1 cellular context compared by ENCODE assay signal in the genomic region with DNA sequence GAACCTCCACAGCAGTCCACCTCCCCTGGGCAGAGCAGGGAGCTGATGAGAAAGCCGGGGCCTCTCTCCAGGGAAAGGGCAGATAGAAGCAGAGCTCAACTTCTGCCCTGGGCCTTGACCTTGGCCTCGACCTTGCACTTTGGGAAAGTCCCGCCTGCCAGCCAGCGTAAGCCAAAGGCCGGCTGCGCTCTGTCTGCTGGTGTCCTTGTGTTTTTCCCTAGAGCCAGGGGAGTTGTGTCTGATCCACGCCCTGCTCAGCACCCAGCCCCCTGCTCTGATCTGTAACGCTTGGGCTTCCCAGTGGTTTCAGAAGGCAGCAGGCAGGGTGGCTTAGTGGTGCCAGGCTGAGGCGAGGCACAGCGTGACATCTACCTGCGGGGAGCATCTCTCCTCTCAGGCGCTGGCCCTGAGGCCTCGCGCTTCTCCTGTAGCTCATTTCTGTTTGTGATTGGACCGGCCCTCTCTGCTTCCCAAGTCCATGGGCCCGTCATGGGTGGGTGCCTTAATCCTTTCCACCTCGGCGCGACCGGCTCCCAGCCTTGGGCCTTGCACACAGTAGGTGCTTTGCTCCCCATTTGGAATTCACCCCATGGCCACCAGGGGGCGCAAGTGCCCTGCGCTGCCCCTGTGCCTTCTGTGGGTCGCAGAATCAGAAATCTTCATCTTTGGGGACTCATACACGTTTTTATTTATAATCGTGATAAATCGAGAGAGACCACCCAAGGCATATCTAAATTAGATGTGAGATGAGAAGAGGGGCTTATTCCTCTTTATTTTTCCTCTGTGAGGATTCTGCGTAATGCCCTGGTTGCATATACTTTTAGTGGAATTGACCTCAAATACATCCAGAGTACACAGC.
TF ChIP-seq lines count a peak whose summit lies in the region.

No MANE protein-coding gene starts in this region.

TF ChIP-seq in IMR-90, 13 proteins besides CTCF, POLR2A, EP300 and RAD21:
- TF ChIP-seq SMC3 (IDR thresholded peaks at IDR 0.05; ENCODE audit: low read depth, low read length) (peak; percentile 67), BHLHE40 (IDR thresholded peaks at IDR 0.05; ENCODE audit: low read depth, low read length) (no peak), USF2 (IDR thresholded peaks at IDR 0.05; ENCODE audit: low read depth, low read length) (no peak), RCOR1 (IDR thresholded peaks at IDR 0.05; ENCODE audit: insufficient replicate concordance, low read length) (no peak), MAZ (IDR thresholded peaks at IDR 0.05; ENCODE audit: borderline replicate concordance, low read depth, low read length) (no peak)
